Comparison of ENCODE assay signal across 8 cellular contexts in the genomic region with DNA sequence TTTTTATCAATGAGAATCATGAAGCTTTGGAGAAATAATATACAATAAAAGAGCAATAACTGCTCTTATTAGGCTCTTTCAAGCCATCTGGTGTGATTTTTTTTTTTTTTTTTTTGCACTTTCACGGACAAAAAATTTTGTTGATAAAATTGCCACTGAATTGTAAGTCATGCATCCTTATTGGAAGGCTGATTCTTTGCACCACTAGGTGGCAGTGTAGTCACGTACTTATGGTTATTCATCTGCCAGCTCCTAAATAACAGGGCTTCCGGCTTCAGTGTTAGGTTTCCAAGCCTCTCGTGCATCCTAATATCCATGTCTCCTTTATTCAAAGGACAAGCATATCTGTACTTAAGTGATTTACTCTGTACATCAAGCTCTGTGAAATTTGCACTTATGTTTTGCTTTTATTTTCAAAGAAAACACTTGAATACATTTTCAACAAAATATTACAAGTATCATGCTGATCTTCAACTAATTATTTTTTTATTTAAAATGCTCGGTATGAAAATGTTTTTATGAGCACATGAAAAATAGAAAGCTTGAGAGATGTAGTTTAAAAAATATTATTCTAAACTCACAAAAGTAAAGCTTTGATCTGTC.
A peak's percentile ranks its signal among the peaks of the same experiment; 100 is the strongest.
DNase-seq lines count a peak whose midpoint lies in the region; ATAC-seq and TF ChIP-seq lines count a peak whose summit lies in the region.

No MANE protein-coding gene starts in this region.

- H3K4me3 ChIP-seq in HEK293 (ENCODE audit: low read depth, low read length) (no peak overlapping the region), Loucy (ENCODE audit: low read length, poor library complexity, severe bottlenecking) (no peak overlapping the region), right cardiac atrium (ENCODE audit: low read length) (no peak overlapping the region), skeletal muscle cell (ENCODE audit: low read depth, low read length) (no peak overlapping the region)

- H3K9me3 ChIP-seq in HEK293 (ENCODE audit: control insufficient read depth, insufficient read depth, low read depth, low read length) (no peaks in the 10 kb centered on the region), Loucy (ENCODE audit: insufficient read depth, low read depth, low read length) (no peaks in the 10 kb centered on the region), right cardiac atrium (ENCODE audit: control insufficient read depth, low read length) (no peaks in the 10 kb centered on the region)

- H3K4me1 ChIP-seq in HEK293 (ENCODE audit: control insufficient read depth, insufficient read depth, low read length) (no peaks in the 10 kb centered on the region), Loucy (ENCODE audit: insufficient read depth, low read length, poor library complexity, severe bottlenecking) (peaks cover 3% of the 10 kb centered on the region), right cardiac atrium (ENCODE audit: control insufficient read depth, insufficient read depth, low read length) (no peaks in the 10 kb centered on the region)

- H3K9ac ChIP-seq in Loucy (ENCODE audit: low read depth, low read length, poor library complexity, severe bottlenecking), result no peak overlapping the region

- H3K27me3 ChIP-seq in Loucy (ENCODE audit: insufficient read depth, low read length, poor library complexity, severe bottlenecking), result no peaks in the 10 kb centered on the region
- H3K27me3 ChIP-seq in right cardiac atrium (ENCODE audit: control insufficient read depth, insufficient read depth), result no peaks in the 10 kb centered on the region

- DNase-seq in activated gamma-delta T cell treated with Interleukin-2 at 50 U/mL for 16 hours (peak; percentile 30), activated gamma-delta T cell (lab: John Stamatoyannopoulos, UW) (no peak), RKO (ENCODE audit: low spot score) (peak; percentile 80), amniotic epithelial cell (ENCODE audit: low read depth) (peak; percentile 76), right cardiac atrium (peak in 2 of 3 donors; percentile 34 to 37), skeletal muscle cell (ENCODE audit: low read depth) (peak; percentile 54)

- WGBS in right cardiac atrium, result 12% methylated on average over 5 of the region's 5 CpGs

- peak; percentile 57 to 62 for ATAC-seq in right cardiac atrium

- H3K36me3 ChIP-seq in HEK293 (ENCODE audit: control insufficient read depth in 2 of 2, insufficient read depth in 1 of 2, low read length in 2 of 2) (no peaks in the 10 kb centered on the region), Loucy (ENCODE audit: insufficient read depth, low read length) (no peaks in the 10 kb centered on the region)

- H3K27ac ChIP-seq in HEK293 (ENCODE audit: extremely low read depth, low read depth, low read length) (no peak overlapping the region), right cardiac atrium (ENCODE audit: low read length) (no peak overlapping the region)

- CTCF ChIA-PET in HEK293 (lab: Yijun Ruan, JAX), result interaction anchor here (0.5 to 3.1 kb wide), 33 partner anchors 9 to 1410 kb away, joined by 3 to 21 read pairs (median 3); no protein-coding TSS in a partner anchor

- peak overlapping the region; percentile 86 for H2AFZ ChIP-seq in Loucy (ENCODE audit: low read length)

- TF ChIP-seq CTCF in HEK293 (tag by site-specific recombination; IDR thresholded peaks at IDR 0.05) (no peak), Loucy (conservative IDR thresholded peaks at IDR 0.05; ENCODE audit: low read length) (peak; percentile 82)

- POLR2A ChIA-PET in HEK293 (lab: Yijun Ruan, JAX), result interaction anchor here (0.7 kb wide), 1 partner anchor 9 kb away, joined by 7 read pairs; no protein-coding TSS in a partner anchor

- H3K9me2 ChIP-seq in Loucy (replicated peaks; ENCODE audit: low read depth, low read length), result no peaks in the 10 kb centered on the region

- no peaks in the 10 kb centered on the region for H3F3A ChIP-seq in Loucy (ENCODE audit: low read depth)

- peak overlapping the region; percentile 35 for H3K4me2 ChIP-seq in Loucy (ENCODE audit: low read depth, low read length, poor library complexity, severe bottlenecking)

- intact Hi-C loops in right cardiac atrium (cut with DNase I), result no loop called here

- H3K79me2 ChIP-seq in Loucy (ENCODE audit: insufficient read depth, low read length), result no peaks in the 10 kb centered on the region

- no peaks in the 10 kb centered on the region for H4K20me1 ChIP-seq in Loucy (ENCODE audit: insufficient read depth, low read length, poor library complexity, severe bottlenecking)

TF ChIP-seq in HEK293, 187 proteins besides CTCF, POLR2A, EP300 and RAD21:
- TF ChIP-seq, protein P1, sequence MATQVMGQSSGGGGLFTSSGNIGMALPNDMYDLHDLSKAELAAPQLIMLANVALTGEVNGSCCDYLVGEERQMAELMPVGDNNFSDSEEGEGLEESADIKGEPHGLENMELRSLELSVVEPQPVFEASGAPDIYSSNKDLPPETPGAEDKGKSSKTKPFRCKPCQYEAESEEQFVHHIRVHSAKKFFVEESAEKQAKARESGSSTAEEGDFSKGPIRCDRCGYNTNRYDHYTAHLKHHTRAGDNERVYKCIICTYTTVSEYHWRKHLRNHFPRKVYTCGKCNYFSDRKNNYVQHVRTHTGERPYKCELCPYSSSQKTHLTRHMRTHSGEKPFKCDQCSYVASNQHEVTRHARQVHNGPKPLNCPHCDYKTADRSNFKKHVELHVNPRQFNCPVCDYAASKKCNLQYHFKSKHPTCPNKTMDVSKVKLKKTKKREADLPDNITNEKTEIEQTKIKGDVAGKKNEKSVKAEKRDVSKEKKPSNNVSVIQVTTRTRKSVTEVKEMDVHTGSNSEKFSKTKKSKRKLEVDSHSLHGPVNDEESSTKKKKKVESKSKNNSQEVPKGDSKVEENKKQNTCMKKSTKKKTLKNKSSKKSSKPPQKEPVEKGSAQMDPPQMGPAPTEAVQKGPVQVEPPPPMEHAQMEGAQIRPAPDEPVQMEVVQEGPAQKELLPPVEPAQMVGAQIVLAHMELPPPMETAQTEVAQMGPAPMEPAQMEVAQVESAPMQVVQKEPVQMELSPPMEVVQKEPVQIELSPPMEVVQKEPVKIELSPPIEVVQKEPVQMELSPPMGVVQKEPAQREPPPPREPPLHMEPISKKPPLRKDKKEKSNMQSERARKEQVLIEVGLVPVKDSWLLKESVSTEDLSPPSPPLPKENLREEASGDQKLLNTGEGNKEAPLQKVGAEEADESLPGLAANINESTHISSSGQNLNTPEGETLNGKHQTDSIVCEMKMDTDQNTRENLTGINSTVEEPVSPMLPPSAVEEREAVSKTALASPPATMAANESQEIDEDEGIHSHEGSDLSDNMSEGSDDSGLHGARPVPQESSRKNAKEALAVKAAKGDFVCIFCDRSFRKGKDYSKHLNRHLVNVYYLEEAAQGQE (tag by site-specific recombination; IDR thresholded peaks at IDR 0.05), result no peak
- TF ChIP-seq, protein P2, sequence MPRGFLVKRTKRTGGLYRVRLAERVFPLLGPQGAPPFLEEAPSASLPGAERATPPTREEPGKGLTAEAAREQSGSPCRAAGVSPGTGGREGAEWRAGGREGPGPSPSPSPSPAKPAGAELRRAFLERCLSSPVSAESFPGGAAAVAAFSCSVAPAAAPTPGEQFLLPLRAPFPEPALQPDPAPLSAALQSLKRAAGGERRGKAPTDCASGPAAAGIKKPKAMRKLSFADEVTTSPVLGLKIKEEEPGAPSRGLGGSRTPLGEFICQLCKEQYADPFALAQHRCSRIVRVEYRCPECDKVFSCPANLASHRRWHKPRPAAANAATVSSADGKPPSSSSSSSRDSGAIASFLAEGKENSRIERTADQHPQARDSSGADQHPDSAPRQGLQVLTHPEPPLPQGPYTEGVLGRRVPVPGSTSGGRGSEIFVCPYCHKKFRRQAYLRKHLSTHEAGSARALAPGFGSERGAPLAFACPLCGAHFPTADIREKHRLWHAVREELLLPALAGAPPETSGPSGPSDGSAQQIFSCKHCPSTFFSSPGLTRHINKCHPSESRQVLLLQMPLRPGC (tag by site-specific recombination; IDR thresholded peaks at IDR 0.05), result no peak
- TF ChIP-seq ZNF2 (tag by site-specific recombination; IDR thresholded peaks at IDR 0.05), result 0 out of 2 replicates have a peak, but pooled peaks have one; percentile 37
- peak; percentile 62 for TF ChIP-seq ZNF654 (tag by site-specific recombination; IDR thresholded peaks at IDR 0.05; ENCODE audit: low read depth)
- TF ChIP-seq ZNF624 (tag by site-specific recombination; IDR thresholded peaks at IDR 0.05), result no peak
- TF ChIP-seq, protein P3, sequence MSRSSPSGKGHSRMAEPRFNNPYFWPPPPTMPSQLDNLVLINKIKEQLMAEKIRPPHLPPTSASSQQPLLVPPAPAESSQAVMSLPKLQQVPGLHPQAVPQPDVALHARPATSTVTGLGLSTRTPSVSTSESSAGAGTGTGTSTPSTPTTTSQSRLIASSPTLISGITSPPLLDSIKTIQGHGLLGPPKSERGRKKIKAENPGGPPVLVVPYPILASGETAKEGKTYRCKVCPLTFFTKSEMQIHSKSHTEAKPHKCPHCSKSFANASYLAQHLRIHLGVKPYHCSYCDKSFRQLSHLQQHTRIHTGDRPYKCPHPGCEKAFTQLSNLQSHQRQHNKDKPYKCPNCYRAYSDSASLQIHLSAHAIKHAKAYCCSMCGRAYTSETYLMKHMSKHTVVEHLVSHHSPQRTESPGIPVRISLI (tag by site-specific recombination; IDR thresholded peaks at IDR 0.05), result peak; percentile 66; the same call in 1 of the 2 replicates
